ENCODE assay signal across 8 cellular contexts in the genomic region with DNA sequence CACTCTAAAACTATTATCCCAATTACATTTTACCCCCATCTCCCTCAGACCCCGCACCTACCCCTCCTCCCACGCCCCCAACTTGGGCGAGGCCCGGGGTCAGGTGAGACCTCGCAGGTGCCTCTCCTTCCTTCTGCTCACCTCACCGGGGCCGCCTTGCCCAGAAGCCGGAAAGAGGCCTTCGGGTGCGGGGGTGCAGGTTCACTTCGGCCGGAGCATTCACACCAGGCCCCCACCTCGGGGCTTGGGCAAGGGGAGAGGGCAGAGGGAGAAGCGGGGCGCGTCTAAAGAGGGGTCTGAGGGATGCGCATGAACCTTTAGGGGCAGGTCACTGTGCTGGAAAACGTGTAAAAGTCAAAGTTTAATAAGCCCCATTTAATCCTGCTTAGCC. TPM values are rescaled to one million over a fixed set of nuclear protein-coding genes. Genes with fewer than 3 reads are reported as not detected.
A peak's percentile ranks its signal among the peaks of the same experiment; 100 is the strongest.
DNase-seq lines count a peak whose midpoint lies in the region; ATAC-seq and TF ChIP-seq lines count a peak whose summit lies in the region.

No MANE protein-coding gene starts in this region.

- DNase-seq in AG10803 (ENCODE audit: low read depth) (no peak), SK-N-MC (ENCODE audit: low read depth, low spot score) (no peak), endothelial cell (ENCODE audit: low spot score) (no peak), natural killer cell (no peak), pons (ENCODE audit: low spot score) (no peak)

- H3K36me3 ChIP-seq in SK-N-MC (ENCODE audit: insufficient read depth, low read length) = peaks cover 11% of the 10 kb centered on the region

- no peaks in the 10 kb centered on the region for H3K9me3 ChIP-seq in SK-N-MC (ENCODE audit: low read depth, low read length)

- H3K27me3 Mint-ChIP-seq in endothelial cell (ENCODE audit: unreplicated experiment) (peaks cover 5% of the 10 kb centered on the region), natural killer cell (ENCODE audit: low read depth in 2 of 2) (no peaks in the 10 kb centered on the region)

- H3K9ac ChIP-seq in SK-N-MC (ENCODE audit: insufficient read length) = peak overlapping the region; percentile 76

- H3K9me3 Mint-ChIP-seq in endothelial cell (ENCODE audit: unreplicated experiment) = no peaks in the 10 kb centered on the region
- H3K9me3 Mint-ChIP-seq in natural killer cell = no peaks in the 10 kb centered on the region

- H3K4me1 Mint-ChIP-seq in endothelial cell (ENCODE audit: unreplicated experiment) = peaks cover 3% of the 10 kb centered on the region
- peaks cover 19 to 22% of the 10 kb centered on the region in 2 donors for H3K4me1 Mint-ChIP-seq in natural killer cell

- peak overlapping the region; percentile 97 for H3K4me3 Mint-ChIP-seq in endothelial cell (ENCODE audit: unreplicated experiment)
- peak overlapping the region; percentile 99 for H3K4me3 Mint-ChIP-seq in natural killer cell

- TF ChIP-seq CTCF in AG10803 (conservative IDR thresholded peaks at IDR 0.05; ENCODE audit: low read length) = no peak
- no peak for TF ChIP-seq CTCF in endothelial cell (IDR thresholded peaks at IDR 0.05; ENCODE audit: unreplicated experiment)
- no peak for TF ChIP-seq CTCF in natural killer cell (IDR thresholded peaks at IDR 0.05)

- H3K4me3 ChIP-seq in AG10803 (ENCODE audit: low read length) = peak overlapping the region; percentile 77
- H3K4me3 ChIP-seq in SK-N-MC = peak overlapping the region; percentile 74

- ATAC-seq in GM21515 (IDR thresholded peaks at IDR 0.05; ENCODE audit: unreplicated experiment) = peak; percentile 37
- peak in 2 of 3 donors; percentile 1 to 8 for ATAC-seq in natural killer cell
- no peak for ATAC-seq in GM18858 (IDR thresholded peaks at IDR 0.05; ENCODE audit: unreplicated experiment)
- no peak for ATAC-seq in GM19455 (IDR thresholded peaks at IDR 0.05; ENCODE audit: unreplicated experiment)

- peak overlapping the region; percentile 95 for H3K27ac Mint-ChIP-seq in endothelial cell (ENCODE audit: unreplicated experiment)
- peak overlapping the region; percentile 97 to 99 for H3K27ac Mint-ChIP-seq in natural killer cell

- no peak overlapping the region for H3K27ac ChIP-seq in SK-N-MC

- no peaks in the 10 kb centered on the region for H3K36me3 Mint-ChIP-seq in endothelial cell (ENCODE audit: low read depth, unreplicated experiment)
- H3K36me3 Mint-ChIP-seq in natural killer cell = no peaks in the 10 kb centered on the region

- intact Hi-C loops in natural killer cell (cut with micrococcal nuclease) = no loop called here

RNA-seq across cellular contexts. Expression of gene ZNF182, which starts 0.4 kb away (rescaled TPM):
- 7.0 TPM for total RNA-seq in endothelial cell (ENCODE audit: unreplicated experiment)
- total RNA-seq in natural killer cell = 10 to 100 TPM in 1 of 3 donors, 1 to 10 TPM in 2; 7.1 to 10.4 (median 7.8) TPM

RNA-seq across cellular contexts. Expression of gene SPACA5, which starts 3.4 kb away (rescaled TPM):
- total RNA-seq in endothelial cell (ENCODE audit: unreplicated experiment) (not detected), natural killer cell (not detected)

Comparison
In these comparisons a context has a peak if more than half of its experiments do, and no peak if none do; other contexts are left out.
1. ATAC-seq: peak in GM21515 (single experiment) and natural killer cell (2 of 3); none in GM18858 (single experiment) and GM19455 (single experiment).